Comparison of ENCODE assay signal across 18 cellular contexts in genomic region chr18:48973731-48974130, GRCh38. TPM values are rescaled to one million over a fixed set of nuclear protein-coding genes. Genes with fewer than 3 reads are reported as not detected.
DNase-seq lines count a peak whose midpoint lies in the region; ATAC-seq, FAIRE-seq and TF ChIP-seq lines count a peak whose summit lies in the region.
"Had no signal": no experiment of that assay in that cellular context is flagged by ENCODE, and none has a peak within 500 bp of the region (broad histone marks: within the 10 kb centered on the region; RNA-seq: fewer than 3 reads in every experiment).

No MANE protein-coding gene starts in this region.

- H3K27me3 ChIP-seq in right atrium auricular region, result no peaks in the 10 kb centered on the region
- peaks cover 0 to 27% (median 22%) of the 10 kb centered on the region in 4 experiments; a peak in 5 of 7 replicates for H3K27me3 ChIP-seq in H1 (replicated peaks in 1 of 4; ENCODE audit: control insufficient read depth in 3 of 4, extremely low read depth in 1 of 4, insufficient read depth in 3 of 4, low read length in 3 of 4)
- no peaks in the 10 kb centered on the region for H3K27me3 ChIP-seq in naive thymus-derived CD4-positive, alpha-beta T cell (ENCODE audit: control insufficient read depth in 2 of 2, insufficient read depth in 2 of 2, low read length in 2 of 2)
- H3K27me3 ChIP-seq: SJSA1 had no signal

- intact Hi-C loops in cardiac septum (cut with DNase I), result no loop called here
- intact Hi-C loops in naive thymus-derived CD4-positive, alpha-beta T cell (cut with micrococcal nuclease), result loop anchor here (2.0 to 10.0 kb wide), 2 partner anchors 49 to 197 kb away; no protein-coding TSS in a partner anchor
- intact Hi-C loops in head of caudate nucleus (cut with DNase I), result loop anchor here (2.0 kb wide), 1 partner anchor 21 kb away; no protein-coding TSS in a partner anchor

- H3K4me3 Mint-ChIP-seq in naive thymus-derived CD4-positive, alpha-beta T cell, result peak overlapping the region in 7 of 10 donors; percentile 5 to 80 (median 45)

- CTCF ChIA-PET in H1 (lab: Charles Lee; ENCODE audit: partially characterized antibody), result interaction anchor here (0.6 to 2.2 kb wide), 8 partner anchors 10 to 54 kb away, joined by 3 to 8 read pairs (median 4); no protein-coding TSS in a partner anchor
- CTCF ChIA-PET in naive thymus-derived CD4-positive, alpha-beta T cell (lab: Charles Lee), result no interaction called here

- H3K4me3 ChIP-seq in right atrium auricular region (no peak overlapping the region), H1 (ENCODE audit: extremely low read depth in 1 of 4, insufficient read depth in 2 of 4, low read depth in 3 of 4, low read length in 4 of 4) (no peak overlapping the region)
- H3K4me3 ChIP-seq in naive thymus-derived CD4-positive, alpha-beta T cell (ENCODE audit: low read length), result no peak overlapping the region
- H3K4me3 ChIP-seq: SJSA1 had no signal

- H2AFZ ChIP-seq in H1 (ENCODE audit: low read length), result no peak overlapping the region

- peak overlapping the region; percentile 90 to 96 for H3K27ac ChIP-seq in right atrium auricular region
- no peak overlapping the region for H3K27ac ChIP-seq in H1 (ENCODE audit: low read depth, low read length)
- no peak overlapping the region for H3K27ac ChIP-seq in naive thymus-derived CD4-positive, alpha-beta T cell (ENCODE audit: low read depth, low read length)
- H3K27ac ChIP-seq: SJSA1 had no signal

- TF ChIP-seq CTCF in right atrium auricular region (IDR thresholded peaks at IDR 0.05) (no peak), H1 (IDR thresholded peaks at IDR 0.05; ENCODE audit: control extremely low read depth in 1 of 3, insufficient read depth in 1 of 3, low read depth in 1 of 3, low read length in 3 of 3) (no peak)

- H3K36me3 ChIP-seq in right atrium auricular region (no peaks in the 10 kb centered on the region), H1 (ENCODE audit: control insufficient read depth in 2 of 4, insufficient read depth in 4 of 4, low read length in 3 of 4) (no peaks in the 10 kb centered on the region)
- H3K36me3 ChIP-seq in naive thymus-derived CD4-positive, alpha-beta T cell (ENCODE audit: control insufficient read depth in 2 of 3, insufficient read depth in 3 of 3, low read length in 3 of 3), result no peaks in the 10 kb centered on the region
- H3K36me3 ChIP-seq: SJSA1 had no signal

- no peak overlapping the region for H2BK20ac ChIP-seq in H1 (ENCODE audit: low read length)

- H3K23me2 ChIP-seq in H1 (ENCODE audit: low read depth, low read length), result peaks cover 13% of the 10 kb centered on the region; the same call in 1 of the 2 replicates

- no peaks in the 10 kb centered on the region for H3K9me3 Mint-ChIP-seq in naive thymus-derived CD4-positive, alpha-beta T cell
- H3K9me3 Mint-ChIP-seq: effector memory CD8-positive, alpha-beta T cell had no signal

- H3K4ac ChIP-seq in H1 (replicated peaks; ENCODE audit: insufficient read length, low read depth, low read length), result no peak overlapping the region

- peaks cover 4 to 69% (median 14%) of the 10 kb centered on the region in 5 donors for H3K27me3 Mint-ChIP-seq in naive thymus-derived CD4-positive, alpha-beta T cell

- peaks cover 0 to 16% (median 9%) of the 10 kb centered on the region in 7 donors for H3K4me1 Mint-ChIP-seq in naive thymus-derived CD4-positive, alpha-beta T cell

- POLR2A ChIA-PET in H1 (lab: Charles Lee; ENCODE audit: partially characterized antibody), result interaction anchor here (0.6 to 2.9 kb wide), 7 partner anchors 10 to 482 kb away, joined by 3 to 17 read pairs (median 3); partner anchors contain the start of gene SMAD7
- POLR2A ChIA-PET in naive thymus-derived CD4-positive, alpha-beta T cell (lab: Charles Lee), result interaction anchor here (0.6 kb wide), 1 partner anchor 12 kb away, joined by 3 read pairs; no protein-coding TSS in a partner anchor

- 68% methylated on average over 3 of the region's 3 CpGs; no CpG with 5 or more reads in 1 of the 2 experiments for WGBS in H1 (ENCODE audit: extremely low coverage in 1 of 2, insufficient coverage in 1 of 2, insufficient read length in 1 of 2, insufficient replicate concordance in 2 of 2, low coverage in 1 of 2, low lambda C conversion rate in 2 of 2, missing lambda C conversion rate in 1 of 2), 2 experiments

- H3K9ac ChIP-seq in H1 (replicated peaks in 1 of 4; ENCODE audit: extremely low read depth in 1 of 4, low read depth in 3 of 4, low read length in 3 of 4), result no peak overlapping the region

- H3K79me2 ChIP-seq in H1 (ENCODE audit: control insufficient read depth in 1 of 2, insufficient read depth in 2 of 2, low read length in 2 of 2), result no peaks in the 10 kb centered on the region

- peak overlapping the region in 1 of 9 donors; percentile 72 for H3K27ac Mint-ChIP-seq in naive thymus-derived CD4-positive, alpha-beta T cell
- H3K27ac Mint-ChIP-seq: activated CD8-positive, alpha-beta memory T cell treated with anti-CD3 and anti-CD28 coated beads, Interleukin-2, amount 10 ng/mL, durations not matched to agents 7 days and 5 days; effector memory CD8-positive, alpha-beta T cell had no signal

- no peak overlapping the region for H2BK120ac ChIP-seq in H1 (replicated peaks; ENCODE audit: low read depth, low read length)

- no peak overlapping the region for H3K56ac ChIP-seq in H1 (replicated peaks; ENCODE audit: insufficient read length, low read depth, low read length)

- H4K91ac ChIP-seq in H1 (replicated peaks; ENCODE audit: insufficient read length, low read length), result no peak overlapping the region

- no peak overlapping the region for H2AK5ac ChIP-seq in H1 (ENCODE audit: low read depth, low read length)

- H4K5ac ChIP-seq in H1 (ENCODE audit: insufficient read length, low read depth, low read length), result no peak overlapping the region

- H2BK15ac ChIP-seq in H1 (ENCODE audit: low read length), result no peak overlapping the region

- no peaks in the 10 kb centered on the region for H3K79me1 ChIP-seq in H1 (ENCODE audit: low read depth, low read length)

- FAIRE-seq in H1 (lab: Jason Lieb, UNC) (no peak), RCC 7860 (lab: Jason Lieb, UNC) (no peak)
- FAIRE-seq: D721Med had no signal

- H3K9me3 ChIP-seq in right atrium auricular region (no peaks in the 10 kb centered on the region), H1 (ENCODE audit: insufficient read depth in 2 of 2, low read depth in 1 of 2, low read length in 1 of 2) (no peaks in the 10 kb centered on the region)
- no peaks in the 10 kb centered on the region for H3K9me3 ChIP-seq in naive thymus-derived CD4-positive, alpha-beta T cell (ENCODE audit: control insufficient read depth in 2 of 3, low read length in 3 of 3)
- H3K9me3 ChIP-seq: SJSA1 had no signal

- TF ChIP-seq POLR2A in H1 (IDR thresholded peaks at IDR 0.05; ENCODE audit: control extremely low read depth in 1 of 2, low read depth in 2 of 2, low read length in 2 of 2), result no peak

- ATAC-seq in naive thymus-derived CD4-positive, alpha-beta T cell, result no peak
- no peak for ATAC-seq in HG03139 (IDR thresholded peaks at IDR 0.05; ENCODE audit: unreplicated experiment)
- ATAC-seq: activated CD8-positive, alpha-beta memory T cell treated with anti-CD3 and anti-CD28 coated beads, Interleukin-2, amount 10 ng/mL, durations not matched to agents 7 days and 5 days; effector memory CD8-positive, alpha-beta T cell; left lobe of liver had no signal

- H3K4me1 ChIP-seq in right atrium auricular region, result peaks cover 0 to 18% of the 10 kb centered on the region in 2 donors
- peaks cover 11 to 24% (median 19%) of the 10 kb centered on the region in 4 experiments for H3K4me1 ChIP-seq in H1 (replicated peaks in 1 of 4; ENCODE audit: control insufficient read depth in 3 of 4, insufficient read depth in 4 of 4, low read length in 3 of 4)
- H3K4me1 ChIP-seq in naive thymus-derived CD4-positive, alpha-beta T cell (ENCODE audit: control insufficient read depth in 2 of 2, insufficient read depth in 2 of 2, low read length in 2 of 2), result no peaks in the 10 kb centered on the region

- H2BK12ac ChIP-seq in H1 (ENCODE audit: low read depth, low read length), result peak overlapping the region; percentile 11; the same call in 1 of the 2 replicates

- no peak overlapping the region for H3K18ac ChIP-seq in H1 (ENCODE audit: extremely low read depth, low read length)

- H4K20me1 ChIP-seq in H1 (replicated peaks in 1 of 2; ENCODE audit: control insufficient read depth in 1 of 2, insufficient read depth in 2 of 2, low read length in 2 of 2), result no peaks in the 10 kb centered on the region

- H3K4me2 ChIP-seq in H1 (ENCODE audit: insufficient read depth in 1 of 2, low read depth in 2 of 2, low read length in 2 of 2), result peak overlapping the region; percentile 79 to 82; a peak in 3 of 4 replicates

- H3K36me3 Mint-ChIP-seq in naive thymus-derived CD4-positive, alpha-beta T cell, result peaks cover 0 to 2% (median 0%) of the 10 kb centered on the region in 5 donors
- H3K36me3 Mint-ChIP-seq: activated CD8-positive, alpha-beta memory T cell treated with anti-CD3 and anti-CD28 coated beads, Interleukin-2, amount 10 ng/mL, durations not matched to agents 7 days and 5 days had no signal

- H4K8ac ChIP-seq in H1 (ENCODE audit: extremely low read depth, insufficient read depth, low read length), result no peak overlapping the region

- H2BK5ac ChIP-seq in H1 (ENCODE audit: low read depth, low read length), result no peak overlapping the region

- TF ChIP-seq EP300 in H1 (IDR thresholded peaks at IDR 0.05; ENCODE audit: borderline replicate concordance in 1 of 2, low read depth in 2 of 2, low read length in 2 of 2), result no peak

- no peak overlapping the region for H3K23ac ChIP-seq in H1 (ENCODE audit: insufficient read length)

- DNase-seq in right atrium auricular region (ENCODE audit: low spot score) (no peak), cardiac septum (ENCODE audit: low spot score) (no peak), H1 (ENCODE audit: low read depth in 1 of 2, low spot score in 2 of 2) (no peak), RCC 7860 (ENCODE audit: low spot score) (no peak), midbrain (lab: John Stamatoyannopoulos, UW) (no peak), head of caudate nucleus (no peak)
- DNase-seq in naive thymus-derived CD4-positive, alpha-beta T cell, result no peak
- DNase-seq: activated CD8-positive, alpha-beta memory T cell treated with anti-CD3 and anti-CD28 coated beads, Interleukin-2, amount 10 ng/mL, durations not matched to agents 7 days and 5 days; activated naive CD4-positive, alpha-beta T cell; effector memory CD8-positive, alpha-beta T cell; Karpas-422; NCI-H187 treated with DMSO at 0.1 percent for 48 hours; nucleus accumbens; stimulated activated CD4-positive, alpha-beta T cell treated with anti-CD3 and anti-CD28 coated beads, Interleukin-12 subunit alpha, Interleukin-12 subunit beta, amount 100 ng/mL, for 4 hours had no signal

- no peak overlapping the region for H3K14ac ChIP-seq in H1 (ENCODE audit: insufficient read length)

- TF ChIP-seq RAD21 in H1 (IDR thresholded peaks at IDR 0.05 in 1 of 2, conservative IDR thresholded peaks at IDR 0.05 in 1 of 2; ENCODE audit: low read depth in 2 of 2, low read length in 2 of 2), result no peak

RNA-seq across cellular contexts. Expression of gene SMAD7, which starts 23.0 kb away (rescaled TPM):
- total RNA-seq in right atrium auricular region, result 10 to 100 TPM; 55.1 to 98.1 TPM
- total RNA-seq in cardiac septum, result 42.4 TPM
- 13.8 and 15.5 TPM in 2 replicates for total RNA-seq in H1 (2021; fragmentation: NEBNext Ultra II Directional; extraction: Animal tissue kit (Norgen Biotek cat#: 25700))
- 6.5 and 6.6 TPM in 2 replicates for polyA plus RNA-seq in H1 (2011; rRNA removed)
- 6.1 TPM for polyA plus RNA-seq in H1 (2011; cell fraction: cytosol; rRNA removed)
- 9.4 TPM for polyA plus RNA-seq in H1 (2011; cell fraction: nucleus; rRNA removed)
- polyA plus RNA-seq in H1 (2012, experiment 1 of 2), result 3.7 to 4.5 TPM (median 4.3 TPM) in 4 replicates
- 4.8 TPM for polyA plus RNA-seq in H1 (2012, experiment 2 of 2)
- 12.4 TPM for polyA plus RNA-seq in H1 (2013, experiment 1 of 2)
- polyA plus RNA-seq in H1 (2013, experiment 2 of 2), result 12.0 TPM
- polyA minus RNA-seq in H1 (2011; rRNA and poly(A)+ RNA removed), result 10.3 and 13.5 TPM in 2 replicates
- 9.7 TPM for polyA minus RNA-seq in H1 (2011; cell fraction: cytosol; rRNA and poly(A)+ RNA removed)
- polyA minus RNA-seq in H1 (2011; cell fraction: nucleus; rRNA and poly(A)+ RNA removed), result 9.4 TPM
- 10 to 100 TPM; 21.2 to 79.4 (median 30.1) TPM for total RNA-seq in naive thymus-derived CD4-positive, alpha-beta T cell
- polyA plus RNA-seq in naive thymus-derived CD4-positive, alpha-beta T cell, result 1 to 10 TPM; 5.3 to 6.5 TPM

Comparison
In these comparisons a context has a peak if more than half of its experiments do, and no peak if none do; other contexts are left out.
1. H3K27ac ChIP-seq: peak in right atrium auricular region (2 of 2); none in H1 (single experiment) and naive thymus-derived CD4-positive, alpha-beta T cell (single experiment).